ENCODE assay signal across 11 cellular contexts in genomic region chrX:125998432-125998831, GRCh38.
DNase-seq lines count a peak whose midpoint lies in the region; ATAC-seq, FAIRE-seq and TF ChIP-seq lines count a peak whose summit lies in the region.
"Had no signal": no experiment of that assay in that cellular context is flagged by ENCODE, and none has a peak within 500 bp of the region (broad histone marks: within the 10 kb centered on the region; RNA-seq: fewer than 3 reads in every experiment).

No MANE protein-coding gene starts in this region.

- H3K9me3 ChIP-seq in adipocyte (ENCODE audit: control insufficient read depth, low read length) (no peaks in the 10 kb centered on the region), lower lobe of right lung (no peaks in the 10 kb centered on the region)

- H3K4me3 ChIP-seq in GM06990 (replicated peaks; ENCODE audit: low read depth, low read length) (no peak overlapping the region), adipocyte (ENCODE audit: low read length) (no peak overlapping the region), lower lobe of right lung (no peak overlapping the region)

- H3K4me1 ChIP-seq in adipocyte (ENCODE audit: control insufficient read depth, insufficient read depth, low read length): no peaks in the 10 kb centered on the region
- no peaks in the 10 kb centered on the region for H3K4me1 ChIP-seq in lower lobe of right lung

- no peak for DNase-seq in GM06990 (ENCODE audit: extremely low read depth, insufficient read length)
- peak; percentile 8 for DNase-seq in NCI-H1105 (lab: John Stamatoyannopoulos, UW)
- DNase-seq in adipocyte (ENCODE audit: low read depth): peak; percentile 0
- no peak for DNase-seq in lower lobe of right lung
- DNase-seq in GM19239 (ENCODE audit: insufficient read length, low spot score): no peak
- DNase-seq: activated CD8-positive, alpha-beta memory T cell treated with anti-CD3 and anti-CD28 coated beads for 24 hours; cortex of kidney; NCI-H187 had no signal

- TF ChIP-seq CTCF in GM06990 (IDR thresholded peaks at IDR 0.05; ENCODE audit: insufficient read depth, low read length, poor library complexity, severe bottlenecking): peak; percentile 31
- peak; percentile 23 for TF ChIP-seq CTCF in lower lobe of right lung (IDR thresholded peaks at IDR 0.05)

- H3K27ac ChIP-seq in lower lobe of right lung: no peak overlapping the region

- H3K36me3 ChIP-seq in GM06990 (ENCODE audit: control insufficient read depth, insufficient read depth, low read length): no peaks in the 10 kb centered on the region
- H3K36me3 ChIP-seq in adipocyte (ENCODE audit: control insufficient read depth, insufficient read depth, low read length, severe bottlenecking): no peaks in the 10 kb centered on the region
- no peaks in the 10 kb centered on the region for H3K36me3 ChIP-seq in lower lobe of right lung

- no peak overlapping the region for H3K9ac ChIP-seq in adipocyte (ENCODE audit: low read length)

- FAIRE-seq in GM19239 (lab: Jason Lieb, UNC): no peak

- H3K27me3 ChIP-seq in GM06990 (replicated peaks; ENCODE audit: control insufficient read depth, insufficient read depth, low read length) (no peaks in the 10 kb centered on the region), adipocyte (replicated peaks; ENCODE audit: control insufficient read depth, insufficient read depth, low read length) (no peaks in the 10 kb centered on the region), lower lobe of right lung (ENCODE audit: low read depth) (no peaks in the 10 kb centered on the region)

- ATAC-seq in lower lobe of right lung (no peak), HG02623 (IDR thresholded peaks at IDR 0.05; ENCODE audit: unreplicated experiment) (no peak), HG02870 (IDR thresholded peaks at IDR 0.05; ENCODE audit: unreplicated experiment) (no peak), GM19035 (IDR thresholded peaks at IDR 0.05; ENCODE audit: unreplicated experiment) (no peak)

- intact Hi-C loops in lower lobe of right lung (cut with DNase I): no loop called here

Comparison
In these comparisons a context has a peak if more than half of its experiments do, and no peak if none do; other contexts are left out.
1. DNase-seq: peak in NCI-H1105 (single experiment) and adipocyte (single experiment); none in GM06990 (single experiment), lower lobe of right lung (single experiment) and GM19239 (single experiment).